28 cellular contexts compared by ENCODE assay signal in genomic region chr18:30713299-30713698, GRCh38.
"Had no signal": no experiment of that assay in that cellular context is flagged by ENCODE, and none has a peak within 500 bp of the region (broad histone marks: within the 10 kb centered on the region; RNA-seq: fewer than 3 reads in every experiment).

No MANE protein-coding gene starts in this region.

- H3K27me3 ChIP-seq: neural progenitor cell, ovary, spleen, thyroid gland, tibial nerve, upper lobe of left lung, vagina had no signal

- DNase-seq: natural killer cell; occipital lobe; ovary; posterior cingulate gyrus; psoas muscle; right cardiac atrium; spleen; stimulated activated CD4-positive, alpha-beta T cell treated with anti-CD3 and anti-CD28 coated beads, Interleukin-12 subunit alpha, Interleukin-12 subunit beta, amount 100 ng/mL, for 4 hours; stimulated activated CD4-positive, alpha-beta T cell treated with anti-CD3 and anti-CD28 coated beads, Interleukin-1b, Interleukin-23, amount 100 ng/mL, for 48 hours; stimulated activated CD4-positive, alpha-beta T cell treated with anti-CD3 and anti-CD28 coated beads, Interleukin-4, amount 100 ng/mL, for 1 hour; stimulated activated CD4-positive, alpha-beta T cell treated with anti-CD3 and anti-CD28 coated beads, Interleukin-4, amount 100 ng/mL, for 4 hours; stimulated activated CD8-positive, alpha-beta memory T cell treated with anti-CD3 and anti-CD28 coated beads, Interleukin-4, amount 100 ng/mL, for 48 hours; stimulated activated naive CD4-positive, alpha-beta T cell; stimulated activated naive CD8-positive, alpha-beta T cell treated with anti-CD3 and anti-CD28 coated beads, Interleukin-15, amount 100 ng/mL, for 72 hours; stimulated activated naive CD8-positive, alpha-beta T cell treated with anti-CD3 and anti-CD28 coated beads, Interleukin-15, Interleukin-2, amounts not matched to agents 100 U/mL and 50 U/mL, for 24 hours; substantia nigra; thyroid gland; trophoblast cell; upper lobe of left lung had no signal

- ATAC-seq: natural killer cell; psoas muscle; right cardiac atrium; sciatic nerve; stimulated activated memory B cell treated with anti-CD40 and anti-IgM and Interleukin-4, amounts not matched to agents 10 μg/mL and 1 μg/mL and 100 μg/mL, for 72 hours; stimulated activated naive CD8-positive, alpha-beta T cell treated with anti-CD3 and anti-CD28 coated beads, Interleukin-15, amount 100 ng/mL, for 72 hours; stimulated activated naive CD8-positive, alpha-beta T cell treated with anti-CD3 and anti-CD28 coated beads, Interleukin-15, Interleukin-2, amounts not matched to agents 100 U/mL and 50 U/mL, for 24 hours had no signal

- H3K9me3 ChIP-seq: ovary, psoas muscle, spleen, thoracic aorta, thyroid gland, tibial nerve, upper lobe of left lung, vagina had no signal

- H3K27ac ChIP-seq: neural progenitor cell, ovary, parathyroid adenoma, psoas muscle, skin epidermis, spleen, thoracic aorta, thyroid gland, tibial nerve, upper lobe of left lung, vagina had no signal

- H3K79me2 ChIP-seq: parathyroid adenoma had no signal

- H3K4me2 ChIP-seq: neural progenitor cell, smooth muscle cell had no signal

- H3K4me1 ChIP-seq: neural progenitor cell, parathyroid adenoma, psoas muscle, spleen, thyroid gland, tibial nerve, upper lobe of left lung, vagina had no signal

- H3K36me3 ChIP-seq: neural progenitor cell, ovary, spleen, thoracic aorta, thyroid gland, tibial nerve, upper lobe of left lung, vagina had no signal

- H3K4me3 ChIP-seq: neural progenitor cell, ovary, psoas muscle, skin epidermis, smooth muscle cell, spleen, thoracic aorta, thyroid gland, tibial nerve, upper lobe of left lung, vagina had no signal
